In the genomic region with DNA sequence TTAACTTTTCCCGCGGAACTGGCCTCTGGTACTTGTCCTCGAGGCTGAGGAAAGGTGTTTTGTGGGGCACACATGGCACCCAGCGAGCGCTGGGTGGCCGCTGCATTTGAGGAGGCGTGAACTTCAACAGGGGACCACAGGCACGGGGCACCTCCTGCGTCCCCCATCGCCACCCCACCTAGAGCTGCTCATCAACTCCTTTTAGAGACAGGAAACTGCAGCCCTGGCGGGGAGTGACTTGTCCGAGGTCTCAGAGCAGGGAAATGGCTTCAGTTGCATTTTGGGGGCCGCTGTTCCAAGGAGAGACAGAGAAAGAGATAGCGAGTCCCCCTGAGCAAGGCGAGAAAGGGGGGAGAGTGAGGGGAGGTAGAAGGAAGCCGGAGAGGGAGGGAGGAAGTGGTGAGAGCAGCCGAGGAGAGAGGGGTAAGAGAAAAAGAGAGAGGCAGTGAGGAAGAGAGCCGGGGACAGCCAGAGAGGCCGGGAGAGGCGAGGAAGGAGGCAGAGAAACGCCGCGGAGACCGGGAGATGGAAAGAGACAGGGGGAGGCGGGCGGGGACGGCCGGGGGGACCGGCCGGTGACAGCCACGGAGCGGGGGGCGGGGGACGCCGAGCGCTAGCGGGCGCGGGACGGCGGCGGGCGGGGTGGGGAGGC, we compare ENCODE assay signal across 9 cellular contexts.
A peak's percentile ranks its signal among the peaks of the same experiment; 100 is the strongest.
DNase-seq lines count a peak whose midpoint lies in the region; ATAC-seq and TF ChIP-seq lines count a peak whose summit lies in the region.
"Had no signal": no experiment of that assay in that cellular context is flagged by ENCODE, and none has a peak within 500 bp of the region (broad histone marks: within the 10 kb centered on the region; RNA-seq: fewer than 3 reads in every experiment).

No MANE protein-coding gene starts in this region.

- ATAC-seq in effector memory CD8-positive, alpha-beta T cell (replicated peaks), result peak; percentile 32

- H3K36me3 Mint-ChIP-seq in effector memory CD8-positive, alpha-beta T cell (ENCODE audit: insufficient read depth), result no peaks in the 10 kb centered on the region

- no peaks in the 10 kb centered on the region for H3K9me3 Mint-ChIP-seq in effector memory CD8-positive, alpha-beta T cell

- DNase-seq in DMS53 (lab: John Stamatoyannopoulos, UW), result peak; percentile 37
- no peak for DNase-seq in DMS53 treated with DMSO at 0.1 percent for 48 hours (lab: John Stamatoyannopoulos, UW; ENCODE audit: unreplicated experiment)
- no peak for DNase-seq in LNCaP clone FGC (ENCODE audit: low read depth)
- DNase-seq in effector memory CD8-positive, alpha-beta T cell, result no peak
- DNase-seq in retinal pigment epithelial cell (ENCODE audit: low read depth), result no peak
- no peak for DNase-seq in dedifferentiated amniotic fluid mesenchymal stem cell (ENCODE audit: extremely low spot score)
- no peak for DNase-seq in MV-4-11 (lab: John Stamatoyannopoulos, UW)
- no peak for DNase-seq in NOMO-1 treated with DMSO at 0.1 percent for 48 hours (lab: John Stamatoyannopoulos, UW; ENCODE audit: unreplicated experiment)
- DNase-seq: SW 1271 had no signal

- peak overlapping the region; percentile 83 to 85 for H3K4me3 Mint-ChIP-seq in effector memory CD8-positive, alpha-beta T cell

- H3K27ac Mint-ChIP-seq in effector memory CD8-positive, alpha-beta T cell, result no peak overlapping the region

- TF ChIP-seq CTCF in LNCaP clone FGC (IDR thresholded peaks at IDR 0.05; ENCODE audit: control insufficient read depth, extremely low read depth, insufficient read depth), result no peak
- TF ChIP-seq CTCF in retinal pigment epithelial cell (conservative IDR thresholded peaks at IDR 0.05; ENCODE audit: low read depth, low read length), result no peak

- peaks cover 22 to 26% of the 10 kb centered on the region in 2 donors for H3K4me1 Mint-ChIP-seq in effector memory CD8-positive, alpha-beta T cell (ENCODE audit: low read depth in 2 of 2)

- H3K27me3 Mint-ChIP-seq in effector memory CD8-positive, alpha-beta T cell, result peaks cover 92 to 97% of the 10 kb centered on the region in 2 donors

- H3K4me3 ChIP-seq in LNCaP clone FGC (ENCODE audit: low read depth, low read length) (0 out of 2 replicates have a peak overlapping the region, but pooled peaks have one; percentile 18), retinal pigment epithelial cell (ENCODE audit: low read length) (peak overlapping the region; percentile 43)
